1 cellular context compared by ENCODE assay signal in the genomic region with DNA sequence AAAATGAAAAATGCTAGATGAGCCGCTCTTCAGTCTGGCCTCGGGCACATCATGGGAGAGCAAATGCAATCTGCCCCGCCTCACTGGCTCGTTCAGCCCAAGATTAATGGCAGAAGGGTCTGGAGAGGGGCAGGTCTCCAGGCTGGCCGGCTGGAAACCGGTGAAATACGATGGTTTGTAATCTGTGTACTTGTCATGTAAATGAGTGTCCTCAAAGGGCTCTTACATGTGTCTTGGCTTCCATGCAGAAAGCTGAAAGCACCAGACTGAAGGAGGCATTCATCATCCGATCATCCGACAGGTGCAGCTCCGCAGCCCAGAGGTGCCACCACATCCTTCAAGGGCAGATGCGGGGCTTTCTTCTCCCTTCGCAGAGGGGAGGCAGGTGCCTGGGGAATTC.
TF ChIP-seq lines count a peak whose summit lies in the region.

No MANE protein-coding gene starts in this region.

TF ChIP-seq in H1, 55 proteins besides CTCF, POLR2A, EP300 and RAD21:
- TF ChIP-seq NANOG (IDR thresholded peaks at IDR 0.05; ENCODE audit: insufficient read depth, low read depth, low read length, poor library complexity, severe bottlenecking) (peak; percentile 84), SUZ12 (IDR thresholded peaks at IDR 0.05; ENCODE audit: low read length) (no peak), CEBPB (IDR thresholded peaks at IDR 0.05; ENCODE audit: low read depth, low read length) (no peak), KDM4A (IDR thresholded peaks at IDR 0.05; ENCODE audit: low read depth, low read length, severe bottlenecking) (no peak), CTBP2 (IDR thresholded peaks at IDR 0.05; ENCODE audit: borderline replicate concordance, insufficient read depth, insufficient read length, low read length) (no peak), YY1 (IDR thresholded peaks at IDR 0.05; ENCODE audit: low read depth, low read length) (no peak), GABPA (IDR thresholded peaks at IDR 0.05; ENCODE audit: borderline replicate concordance, insufficient read depth, low read length) (no peak), MAX (IDR thresholded peaks at IDR 0.05) (peak; percentile 53; the same call in 1 of the 2 replicates), TEAD4 (IDR thresholded peaks at IDR 0.05; ENCODE audit: low read depth, low read length) (no peak)
